ENCODE assay signal across 15 cellular contexts in genomic region chr4:108846568-108846967, GRCh38.
DNase-seq lines count a peak whose midpoint lies in the region; ATAC-seq and TF ChIP-seq lines count a peak whose summit lies in the region.
"Had no signal": no experiment of that assay in that cellular context is flagged by ENCODE, and none has a peak within 500 bp of the region (broad histone marks: within the 10 kb centered on the region; RNA-seq: fewer than 3 reads in every experiment).

No MANE protein-coding gene starts in this region.

- peak; percentile 21 for DNase-seq in AG10803 (ENCODE audit: low read depth)
- peak; percentile 73 for DNase-seq in LHCN-M2 (ENCODE audit: low read depth)
- peak; percentile 52 for DNase-seq in fibroblast of gingiva (ENCODE audit: low read depth)
- DNase-seq in neural crest cell (ENCODE audit: low read depth, low spot score), result no peak
- no peak for DNase-seq in NCI-H2196 treated with DMSO at 0.1 percent for 48 hours (lab: John Stamatoyannopoulos, UW; ENCODE audit: unreplicated experiment)
- DNase-seq in Right ventricle myocardium inferior (ENCODE audit: missing footprints), result no peak
- DNase-seq in activated effector memory CD4-positive, alpha-beta T cell treated with anti-CD3 and anti-CD28 coated beads, Interleukin-2, amount 50 U/mL, for 16 hours, result no peak
- DNase-seq: AML-193; Caco-2; CD8-positive, alpha-beta memory T cell; DND-41; GF-D8; H7 had no signal

- no peak overlapping the region for H3K4me3 ChIP-seq in AG10803 (ENCODE audit: low read length)
- H3K4me3 ChIP-seq: BLaER1 had no signal

- H3K36me3 Mint-ChIP-seq in neural crest cell (ENCODE audit: low read depth), result peaks cover 2% of the 10 kb centered on the region
- H3K36me3 Mint-ChIP-seq: CD8-positive, alpha-beta memory T cell had no signal

- TF ChIP-seq CTCF in AG10803 (conservative IDR thresholded peaks at IDR 0.05; ENCODE audit: low read length), result no peak
- TF ChIP-seq CTCF in neural crest cell (conservative IDR thresholded peaks at IDR 0.05), result no peak

- intact Hi-C loops in Right ventricle myocardium inferior (cut with DNase I), result no loop called here

- no peak overlapping the region for H3K4me3 Mint-ChIP-seq in neural crest cell
- H3K4me3 Mint-ChIP-seq: CD8-positive, alpha-beta memory T cell had no signal

- no peaks in the 10 kb centered on the region for H3K9me3 Mint-ChIP-seq in neural crest cell
- H3K9me3 Mint-ChIP-seq: CD8-positive, alpha-beta memory T cell had no signal

- no peak for ATAC-seq in GM18520 (IDR thresholded peaks at IDR 0.05; ENCODE audit: unreplicated experiment)
- no peak for ATAC-seq in Right ventricle myocardium inferior

- peak overlapping the region; percentile 44 for H3K27ac Mint-ChIP-seq in neural crest cell (ENCODE audit: unreplicated experiment)
- H3K27ac Mint-ChIP-seq: CD8-positive, alpha-beta memory T cell had no signal

- no peaks in the 10 kb centered on the region for H3K27me3 Mint-ChIP-seq in neural crest cell (ENCODE audit: low read depth)

- peaks cover 7% of the 10 kb centered on the region for H3K4me1 Mint-ChIP-seq in neural crest cell

Comparison
In these comparisons a context has a peak if more than half of its experiments do, and no peak if none do; other contexts are left out.
1. DNase-seq: peak in AG10803 (single experiment), LHCN-M2 (single experiment) and fibroblast of gingiva (single experiment); none in neural crest cell (single experiment), NCI-H2196 treated with DMSO at 0.1 percent for 48 hours (single experiment), Right ventricle myocardium inferior (single experiment) and activated effector memory CD4-positive, alpha-beta T cell treated with anti-CD3 and anti-CD28 coated beads, Interleukin-2, amount 50 U/mL, for 16 hours (single experiment).